In the genomic region with DNA sequence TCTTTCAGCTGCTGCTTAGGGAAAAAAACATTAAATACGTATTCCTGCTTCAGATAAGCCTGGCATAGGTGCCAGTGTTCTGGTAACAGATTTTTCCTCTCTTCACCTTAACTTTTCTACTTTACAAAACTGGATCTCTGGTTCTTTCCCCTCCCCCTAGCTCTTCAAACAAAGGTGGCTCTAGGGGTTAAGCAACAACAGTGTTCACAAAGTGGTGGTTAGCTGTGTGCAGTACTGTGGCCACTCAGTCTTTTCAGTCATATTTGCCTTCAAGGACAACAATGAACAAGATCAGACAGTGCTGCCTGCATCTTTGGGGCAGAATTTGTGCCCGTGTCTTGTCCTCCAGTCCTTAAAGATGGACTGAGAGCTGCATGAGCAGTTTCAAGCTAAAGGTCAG, we compare ENCODE assay signal across 39 cellular contexts. TPM values are rescaled to one million over a fixed set of nuclear protein-coding genes. Genes with fewer than 3 reads are reported as not detected.
"Had no signal": no experiment of that assay in that cellular context is flagged by ENCODE, and none has a peak within 500 bp of the region (broad histone marks: within the 10 kb centered on the region; RNA-seq: fewer than 3 reads in every experiment).

No MANE protein-coding gene starts in this region.

- H3K4me1 ChIP-seq: adrenal gland, breast epithelium had no signal

- H3K27ac Mint-ChIP-seq: activated B cell treated with CpG ODN at 0.5 μM for 24 hours; activated CD4-positive, alpha-beta memory T cell treated with anti-CD3 and anti-CD28 coated beads for 36 hours; activated CD4-positive, alpha-beta T cell treated with anti-CD3 and anti-CD28 coated beads, Interleukin-2, amount 10 ng/mL, durations not matched to agents 24 days and 14 days; activated CD8-positive, alpha-beta T cell treated with anti-CD3 and anti-CD28 coated beads for 36 hours; activated naive CD4-positive, alpha-beta T cell treated with anti-CD3 and anti-CD28 coated beads for 36 hours; activated naive CD4-positive, alpha-beta T cell treated with anti-CD3 and anti-CD28 coated beads, Interleukin-2, amount 50 U/mL, for 72 hours; activated naive CD8-positive, alpha-beta T cell treated with anti-CD3 and anti-CD28 coated beads for 36 hours; activated T-cell treated with anti-CD3 and anti-CD28 coated beads, Interleukin-2, amount 50 U/mL, for 72 hours; activated T-helper 1 cell treated with anti-CD3 and anti-CD28 coated beads, Interleukin-12 subunit alpha, Interleukin-12 subunit beta, Interleukin-2, Interleukin-4 antibody, amounts not matched to agents 30 ng/mL and 10 ng/mL and 1 ng/mL, durations not matched to agents 14 hours and 24 hours and 36 hours; activated T-helper 17 cell treated with anti-CD3 and anti-CD28 coated beads, Interleukin-2, amount 50 U/mL, for 72 hours; T-helper 1 cell treated with Interleukin-12 subunit alpha and Interleukin-12 subunit beta and Interleukin-4 antibody, amounts not matched to agents 30 μg/mL and 1 μg/mL, for 36 hours; T-helper 2 cell treated with Interferon-gamma antibody and Interleukin-4, amounts not matched to agents 5 μg/mL and 100 μg/mL, for 36 hours had no signal

- H3K36me3 Mint-ChIP-seq: activated CD4-positive, alpha-beta memory T cell treated with anti-CD3 and anti-CD28 coated beads for 36 hours; activated naive CD4-positive, alpha-beta T cell treated with anti-CD3 and anti-CD28 coated beads, Interleukin-2, amount 50 U/mL, for 72 hours; activated naive CD8-positive, alpha-beta T cell treated with anti-CD3 and anti-CD28 coated beads for 36 hours had no signal

- DNase-seq: activated B cell treated with CpG ODN at 0.5 μM for 24 hours; activated CD4-positive, alpha-beta memory T cell treated with anti-CD3 and anti-CD28 coated beads for 36 hours; activated CD4-positive, alpha-beta T cell treated with anti-CD3 and anti-CD28 coated beads for 4 hours; activated CD4-positive, alpha-beta T cell treated with anti-CD3 and anti-CD28 coated beads, Interleukin-2, amount 10 ng/mL, durations not matched to agents 24 days and 14 days; activated CD4-positive, alpha-beta T cell treated with anti-CD3 and anti-CD28 coated beads, Interleukin-2, amount 50 U/mL, for 1 hour; activated CD4-positive, alpha-beta T cell treated with anti-CD3 and anti-CD28 coated beads, Interleukin-2, amount 50 U/mL, for 4 hours; activated CD4-positive, CD25-positive, alpha-beta regulatory T cell treated with anti-CD3 and anti-CD28 coated beads, Interleukin-2, amount 50 U/mL, for 72 hours; activated CD8-positive, alpha-beta memory T cell treated with anti-CD3 and anti-CD28 coated beads, Interleukin-2, amount 50 U/mL, for 4 hours; activated CD8-positive, alpha-beta T cell treated with anti-CD3 and anti-CD28 coated beads for 36 hours; activated effector memory CD4-positive, alpha-beta T cell treated with anti-CD3 and anti-CD28 coated beads, Interleukin-2, amount 50 U/mL, for 16 hours; activated gamma-delta T cell treated with Interleukin-2 at 50 U/mL for 16 hours; activated naive CD4-positive, alpha-beta T cell; activated naive CD4-positive, alpha-beta T cell treated with anti-CD3 and anti-CD28 coated beads for 36 hours; activated naive CD4-positive, alpha-beta T cell treated with anti-CD3 and anti-CD28 coated beads, Interleukin-2, amount 50 U/mL, for 16 hours; activated naive CD8-positive, alpha-beta T cell treated with anti-CD3 and anti-CD28 coated beads for 36 hours; activated T-cell treated with anti-CD3 and anti-CD28 coated beads for 4 hours; activated T-cell treated with anti-CD3 and anti-CD28 coated beads, Interleukin-2, amount 50 U/mL, for 1 hour; activated T-cell treated with anti-CD3 and anti-CD28 coated beads, Interleukin-2, amount 50 U/mL, for 4 hours; activated T-cell treated with anti-CD3 and anti-CD28 coated beads, Interleukin-2, amount 50 U/mL, for 72 hours; adrenal gland; amniotic stem cell; aorta; body of pancreas; brain microvascular endothelial cell; central memory CD4-positive, alpha-beta T cell; SW 1271; T-helper 1 cell; T-helper 2 cell; T-helper 9 cell had no signal

- H3K4me1 Mint-ChIP-seq: activated B cell treated with CpG ODN at 0.5 μM for 24 hours; activated CD4-positive, alpha-beta T cell treated with anti-CD3 and anti-CD28 coated beads, Interleukin-2, amount 10 ng/mL, durations not matched to agents 24 days and 14 days; activated naive CD8-positive, alpha-beta T cell treated with anti-CD3 and anti-CD28 coated beads for 36 hours; activated T-helper 17 cell treated with anti-CD3 and anti-CD28 coated beads, Interleukin-2, amount 50 U/mL, for 72 hours had no signal

- H3K27ac ChIP-seq: adrenal gland, body of pancreas, brain microvascular endothelial cell, breast epithelium, VCaP had no signal

- H3K9me3 ChIP-seq: adrenal gland, body of pancreas, breast epithelium had no signal

- FAIRE-seq: TTC549 had no signal

- H3K27me3 Mint-ChIP-seq: activated B cell treated with CpG ODN at 0.5 μM for 24 hours; activated CD4-positive, alpha-beta T cell treated with anti-CD3 and anti-CD28 coated beads, Interleukin-2, amount 10 ng/mL, durations not matched to agents 24 days and 14 days; activated naive CD8-positive, alpha-beta T cell treated with anti-CD3 and anti-CD28 coated beads for 36 hours; activated T-helper 17 cell treated with anti-CD3 and anti-CD28 coated beads, Interleukin-2, amount 50 U/mL, for 72 hours had no signal

- H3K4me3 ChIP-seq: adrenal gland, body of pancreas, breast epithelium had no signal

- H3K4me3 Mint-ChIP-seq: activated B cell treated with CpG ODN at 0.5 μM for 24 hours; activated CD4-positive, alpha-beta memory T cell treated with anti-CD3 and anti-CD28 coated beads for 36 hours; activated CD4-positive, alpha-beta T cell treated with anti-CD3 and anti-CD28 coated beads, Interleukin-2, amount 10 ng/mL, durations not matched to agents 24 days and 14 days; activated CD8-positive, alpha-beta T cell treated with anti-CD3 and anti-CD28 coated beads for 36 hours; activated naive CD4-positive, alpha-beta T cell treated with anti-CD3 and anti-CD28 coated beads for 36 hours; activated naive CD8-positive, alpha-beta T cell treated with anti-CD3 and anti-CD28 coated beads for 36 hours; activated T-cell treated with anti-CD3 and anti-CD28 coated beads, Interleukin-2, amount 50 U/mL, for 4 hours; activated T-cell treated with anti-CD3 and anti-CD28 coated beads, Interleukin-2, amount 50 U/mL, for 72 hours; activated T-helper 1 cell treated with anti-CD3 and anti-CD28 coated beads, Interleukin-12 subunit alpha, Interleukin-12 subunit beta, Interleukin-2, Interleukin-4 antibody, amounts not matched to agents 30 ng/mL and 10 ng/mL and 1 ng/mL, durations not matched to agents 14 hours and 24 hours and 36 hours; activated T-helper 17 cell treated with anti-CD3 and anti-CD28 coated beads, Interleukin-2, amount 50 U/mL, for 72 hours; T-helper 1 cell treated with Interleukin-12 subunit alpha and Interleukin-12 subunit beta and Interleukin-4 antibody, amounts not matched to agents 30 μg/mL and 1 μg/mL, for 36 hours; T-helper 2 cell treated with Interferon-gamma antibody and Interleukin-4, amounts not matched to agents 5 μg/mL and 100 μg/mL, for 36 hours had no signal

- H3K9me3 Mint-ChIP-seq: activated B cell treated with CpG ODN at 0.5 μM for 24 hours; activated CD4-positive, alpha-beta memory T cell treated with anti-CD3 and anti-CD28 coated beads for 36 hours; activated CD4-positive, alpha-beta T cell treated with anti-CD3 and anti-CD28 coated beads, Interleukin-2, amount 10 ng/mL, durations not matched to agents 24 days and 14 days; activated CD8-positive, alpha-beta T cell treated with anti-CD3 and anti-CD28 coated beads for 36 hours; activated naive CD4-positive, alpha-beta T cell treated with anti-CD3 and anti-CD28 coated beads for 36 hours; activated naive CD4-positive, alpha-beta T cell treated with anti-CD3 and anti-CD28 coated beads, Interleukin-2, amount 50 U/mL, for 72 hours; activated naive CD8-positive, alpha-beta T cell treated with anti-CD3 and anti-CD28 coated beads for 36 hours; activated T-cell treated with anti-CD3 and anti-CD28 coated beads, Interleukin-2, amount 50 U/mL, for 4 hours; activated T-cell treated with anti-CD3 and anti-CD28 coated beads, Interleukin-2, amount 50 U/mL, for 72 hours; activated T-helper 1 cell treated with anti-CD3 and anti-CD28 coated beads, Interleukin-12 subunit alpha, Interleukin-12 subunit beta, Interleukin-2, Interleukin-4 antibody, amounts not matched to agents 30 ng/mL and 10 ng/mL and 1 ng/mL, durations not matched to agents 14 hours and 24 hours and 36 hours; activated T-helper 17 cell treated with anti-CD3 and anti-CD28 coated beads, Interleukin-2, amount 50 U/mL, for 72 hours; T-helper 1 cell treated with Interleukin-12 subunit alpha and Interleukin-12 subunit beta and Interleukin-4 antibody, amounts not matched to agents 30 μg/mL and 1 μg/mL, for 36 hours; T-helper 2 cell treated with Interferon-gamma antibody and Interleukin-4, amounts not matched to agents 5 μg/mL and 100 μg/mL, for 36 hours had no signal

- H3K36me3 ChIP-seq: adrenal gland, brain microvascular endothelial cell, breast epithelium had no signal

- ATAC-seq: activated CD8-positive, alpha-beta T cell treated with anti-CD3 and anti-CD28 coated beads for 36 hours; activated naive CD4-positive, alpha-beta T cell treated with anti-CD3 and anti-CD28 coated beads, Interleukin-2, amount 50 U/mL, for 72 hours; activated T-cell treated with anti-CD3 and anti-CD28 coated beads, Interleukin-2, amount 50 U/mL, for 4 hours; activated T-cell treated with anti-CD3 and anti-CD28 coated beads, Interleukin-2, amount 50 U/mL, for 72 hours; body of pancreas had no signal

- H3K27me3 ChIP-seq: body of pancreas, brain microvascular endothelial cell had no signal

RNA-seq across cellular contexts. Expression of gene RGN, which starts 15.1 kb away (rescaled TPM):
- total RNA-seq: activated CD4-positive, alpha-beta memory T cell treated with anti-CD3 and anti-CD28 coated beads for 36 hours; activated CD4-positive, alpha-beta T cell treated with anti-CD3 and anti-CD28 coated beads, Interleukin-2, amount 10 ng/mL, durations not matched to agents 24 days and 14 days; activated CD8-positive, alpha-beta memory T cell treated with anti-CD3 and anti-CD28 coated beads for 36 hours; activated CD8-positive, alpha-beta T cell treated with anti-CD3 and anti-CD28 coated beads for 36 hours; activated naive CD4-positive, alpha-beta T cell treated with anti-CD3 and anti-CD28 coated beads for 36 hours; activated naive CD4-positive, alpha-beta T cell treated with anti-CD3 and anti-CD28 coated beads, Interleukin-2, amount 50 U/mL, for 72 hours; activated naive CD8-positive, alpha-beta T cell treated with anti-CD3 and anti-CD28 coated beads for 36 hours; activated T-cell treated with anti-CD3 and anti-CD28 coated beads, Interleukin-2, amount 50 U/mL, for 72 hours; activated T-helper 1 cell treated with anti-CD3 and anti-CD28 coated beads, Interleukin-12 subunit alpha, Interleukin-12 subunit beta, Interleukin-2, Interleukin-4 antibody, amounts not matched to agents 30 ng/mL and 10 ng/mL and 1 ng/mL, durations not matched to agents 14 hours and 24 hours and 36 hours; activated T-helper 17 cell treated with anti-CD3 and anti-CD28 coated beads, Interleukin-2, amount 50 U/mL, for 72 hours; astrocyte had no signal
